20 cellular contexts compared by ENCODE assay signal in genomic region chr6:12359051-12359450, GRCh38.
"Had no signal": no experiment of that assay in that cellular context is flagged by ENCODE, and none has a peak within 500 bp of the region (broad histone marks: within the 10 kb centered on the region; RNA-seq: fewer than 3 reads in every experiment).

No MANE protein-coding gene starts in this region.

- DNase-seq: activated CD4-positive, alpha-beta T cell treated with anti-CD3 and anti-CD28 coated beads for 4 hours; activated CD8-positive, alpha-beta memory T cell treated with anti-CD3 and anti-CD28 coated beads, Interleukin-2, amount 50 U/mL, for 48 hours; activated CD8-positive, alpha-beta T cell treated with anti-CD3 and anti-CD28 coated beads, Interleukin-2, amount 10 ng/mL, durations not matched to agents 7 days and 5 days; activated naive CD4-positive, alpha-beta T cell; activated naive CD8-positive, alpha-beta T cell treated with anti-CD3 and anti-CD28 coated beads, Interleukin-2, amount 10 ng/mL, durations not matched to agents 7 days and 5 days; effector CD4-positive, alpha-beta T cell; hypothalamus; kidney; left lung; mammary epithelial cell; naive B cell; stimulated activated CD4-positive, alpha-beta T cell treated with anti-CD3 and anti-CD28 coated beads, Interleukin-12 subunit alpha, Interleukin-12 subunit beta, amount 100 ng/mL, for 4 hours; stimulated activated CD4-positive, alpha-beta T cell treated with anti-CD3 and anti-CD28 coated beads, Interleukin-2, amount 100 ng/mL, for 24 hours; thyroid gland; uterus had no signal

- H3K9me3 ChIP-seq: esophagus muscularis mucosa, left lung, thyroid gland, uterus had no signal

- H3K27ac ChIP-seq: coronary artery, esophagus muscularis mucosa, left lung, parathyroid adenoma, thyroid gland, uterus had no signal

- H2AFZ ChIP-seq: parathyroid adenoma had no signal

- ATAC-seq: activated CD8-positive, alpha-beta T cell treated with anti-CD3 and anti-CD28 coated beads, Interleukin-2, amount 10 ng/mL, durations not matched to agents 7 days and 5 days; left lung; stimulated activated memory B cell treated with anti-CD40 and anti-IgM and Interleukin-4, amounts not matched to agents 10 μg/mL and 1 μg/mL and 100 μg/mL, for 72 hours; WTC11 had no signal

- H3K4me1 ChIP-seq: parathyroid adenoma, uterus had no signal

- H3K27me3 ChIP-seq: esophagus muscularis mucosa, left lung, thyroid gland, uterus had no signal

- H3K9ac ChIP-seq: parathyroid adenoma had no signal

- H3K36me3 ChIP-seq: esophagus muscularis mucosa, left lung, thyroid gland, uterus had no signal

- H3K4me3 ChIP-seq: coronary artery, esophagus muscularis mucosa, left lung, thyroid gland, uterus had no signal
